1 cellular context compared by ENCODE assay signal in genomic region chr3:149221783-149222517, GRCh38.
TF ChIP-seq lines count a peak whose summit lies in the region.

TSS of gene CP (minus strand) at chr3:149221829. CDS start at chr3:149221792, 37 bp downstream.

TF ChIP-seq in HepG2, 621 proteins besides CTCF, POLR2A, EP300 and RAD21 (continued from another document and continues in another):
- TF ChIP-seq ZNF142 (CRISPR knock-in tag; IDR thresholded peaks at IDR 0.05) (no peak), THAP11 (CRISPR knock-in tag; IDR thresholded peaks at IDR 0.05) (no peak), AGO2 (optimal IDR thresholded peaks at IDR 0.05; ENCODE audit: low read depth, low read length) (no peak), PHF5A (CRISPR knock-in tag; IDR thresholded peaks at IDR 0.05; ENCODE audit: low read depth, unreplicated experiment) (peak; percentile 49), ZFP1 (CRISPR knock-in tag; IDR thresholded peaks at IDR 0.05) (no peak), ZNF136 (CRISPR knock-in tag; IDR thresholded peaks at IDR 0.05; ENCODE audit: low read depth) (no peak), TBX2 (CRISPR knock-in tag; IDR thresholded peaks at IDR 0.05; ENCODE audit: borderline replicate concordance) (peak; percentile 66; the same call in 1 of the 2 replicates), ZMYM2 (CRISPR knock-in tag; IDR thresholded peaks at IDR 0.05) (no peak), MZF1 (CRISPR knock-in tag; IDR thresholded peaks at IDR 0.05; ENCODE audit: borderline replicate concordance) (no peak), ZNF512B (CRISPR knock-in tag; IDR thresholded peaks at IDR 0.05; ENCODE audit: borderline replicate concordance) (no peak), ZBTB1 (CRISPR knock-in tag; IDR thresholded peaks at IDR 0.05; ENCODE audit: borderline replicate concordance) (no peak), ZNF160 (CRISPR knock-in tag; IDR thresholded peaks at IDR 0.05) (no peak), HCFC1 (IDR thresholded peaks at IDR 0.05; ENCODE audit: low read depth, low read length) (no peak), ZBTB49 (CRISPR knock-in tag; IDR thresholded peaks at IDR 0.05; ENCODE audit: borderline replicate concordance) (no peak), RFX3 (CRISPR knock-in tag; IDR thresholded peaks at IDR 0.05) (peak; percentile 16; the same call in 1 of the 2 replicates), HIC2 (CRISPR knock-in tag; IDR thresholded peaks at IDR 0.05; ENCODE audit: low read depth) (no peak), KLF6 (CRISPR knock-in tag; IDR thresholded peaks at IDR 0.05) (no peak), DMAP1 (CRISPR knock-in tag; IDR thresholded peaks at IDR 0.05) (0 out of 2 replicates have a peak, but pooled peaks have one; percentile 19), POLR2AphosphoS2 (IDR thresholded peaks at IDR 0.05; ENCODE audit: low read depth, low read length) (no peak), AHDC1 (CRISPR knock-in tag; IDR thresholded peaks at IDR 0.05; ENCODE audit: borderline replicate concordance) (peak; percentile 44; the same call in 1 of the 2 replicates), ZNF709 (CRISPR knock-in tag; IDR thresholded peaks at IDR 0.05) (no peak), ZBED4 (CRISPR knock-in tag; IDR thresholded peaks at IDR 0.05; ENCODE audit: borderline replicate concordance) (no peak), HNRNPK (IDR thresholded peaks at IDR 0.05; ENCODE audit: low read depth, low read length, poor library complexity, severe bottlenecking) (no peak), TEF (CRISPR knock-in tag; IDR thresholded peaks at IDR 0.05) (no peak), TGIF2 (CRISPR knock-in tag; IDR thresholded peaks at IDR 0.05) (peak; percentile 71; the same call in 1 of the 2 replicates), JARID2 (CRISPR knock-in tag; IDR thresholded peaks at IDR 0.05; ENCODE audit: insufficient replicate concordance) (no peak), NFYB (CRISPR knock-in tag; IDR thresholded peaks at IDR 0.05) (no peak), ZNF367 (CRISPR knock-in tag; IDR thresholded peaks at IDR 0.05; ENCODE audit: borderline replicate concordance) (no peak), SP140L (CRISPR knock-in tag; IDR thresholded peaks at IDR 0.05; ENCODE audit: borderline replicate concordance) (peak; percentile 58; the same call in 1 of the 2 replicates), ZNF552 (CRISPR knock-in tag; IDR thresholded peaks at IDR 0.05; ENCODE audit: borderline replicate concordance) (no peak), PAX8 (CRISPR knock-in tag; IDR thresholded peaks at IDR 0.05; ENCODE audit: borderline replicate concordance) (no peak), YEATS4 (CRISPR knock-in tag; IDR thresholded peaks at IDR 0.05; ENCODE audit: borderline replicate concordance) (peak; percentile 57; the same call in 1 of the 2 replicates), KLF15 (CRISPR knock-in tag; IDR thresholded peaks at IDR 0.05; ENCODE audit: borderline replicate concordance) (no peak), CHCHD3 (CRISPR knock-in tag; IDR thresholded peaks at IDR 0.05) (no peak)
